Comparison of ENCODE assay signal across 8 cellular contexts in genomic region chr15:42385206-42385979, GRCh38. TPM values are rescaled to one million over a fixed set of nuclear protein-coding genes. Genes with fewer than 3 reads are reported as not detected.
DNase-seq lines count a peak whose midpoint lies in the region; ATAC-seq and TF ChIP-seq lines count a peak whose summit lies in the region.

No MANE protein-coding gene starts in this region.

- H3K79me2 ChIP-seq in fibroblast of lung (ENCODE audit: control insufficient read depth, insufficient read depth, low read length) (no peaks in the 10 kb centered on the region), parathyroid adenoma (no peaks in the 10 kb centered on the region)

- H2AFZ ChIP-seq in fibroblast of lung (ENCODE audit: low read length) (no peak overlapping the region), parathyroid adenoma (no peak overlapping the region)

- no peaks in the 10 kb centered on the region for H4K20me1 ChIP-seq in fibroblast of lung (ENCODE audit: control insufficient read depth, extremely low read depth, insufficient read depth, low read length)

- H3K4me2 ChIP-seq in fibroblast of lung (ENCODE audit: extremely low read depth, insufficient read depth, low read length), result no peak overlapping the region
- no peak overlapping the region for H3K4me2 ChIP-seq in parathyroid adenoma (ENCODE audit: low read length)

- DNase-seq in NCI-H1436 (lab: John Stamatoyannopoulos, UW) (peak; percentile 24), NCI-H1436 treated with DMSO at 0.1 percent for 48 hours (lab: John Stamatoyannopoulos, UW) (no peak), HK-2 (ENCODE audit: unreplicated experiment) (peak; percentile 14), SHP77 treated with DMSO at 0.1 percent for 48 hours (lab: John Stamatoyannopoulos, UW) (peak; percentile 30), fibroblast of lung (ENCODE audit: low read depth in 2 of 2) (peak; percentile 23 to 55), T1000 (lab: John Stamatoyannopoulos, UW) (no peak)

- H3K9ac ChIP-seq in fibroblast of lung (ENCODE audit: insufficient read depth, low read length), result no peak overlapping the region
- no peak overlapping the region for H3K9ac ChIP-seq in parathyroid adenoma

- TF ChIP-seq CTCF in fibroblast of lung (conservative IDR thresholded peaks at IDR 0.05 in 1 of 2, IDR thresholded peaks at IDR 0.05 in 1 of 2; ENCODE audit: low read depth in 1 of 2, low read length in 2 of 2) (peak; percentile 43 to 87), parathyroid adenoma (IDR thresholded peaks at IDR 0.05) (peak; percentile 20)

- H3K36me3 ChIP-seq in fibroblast of lung (ENCODE audit: control insufficient read depth, insufficient read depth, low read length) (no peaks in the 10 kb centered on the region), parathyroid adenoma (ENCODE audit: control insufficient read depth, insufficient read depth, low read length) (no peaks in the 10 kb centered on the region)

- H3K4me3 ChIP-seq in fibroblast of lung (replicated peaks in 1 of 4; ENCODE audit: control extremely low read depth in 1 of 4, insufficient read depth in 1 of 4, low read depth in 3 of 4, low read length in 4 of 4) (no peak overlapping the region), parathyroid adenoma (ENCODE audit: low read depth, low read length) (no peak overlapping the region)

- no peak overlapping the region for H3K27ac ChIP-seq in fibroblast of lung (ENCODE audit: insufficient read depth, low read length)
- H3K27ac ChIP-seq in parathyroid adenoma, result no peak overlapping the region

- H3K4me1 ChIP-seq in fibroblast of lung (ENCODE audit: control insufficient read depth, extremely low read depth, insufficient read depth, low read length), result no peaks in the 10 kb centered on the region
- H3K4me1 ChIP-seq in parathyroid adenoma, result no peaks in the 10 kb centered on the region

- H3K27me3 ChIP-seq in fibroblast of lung (ENCODE audit: control insufficient read depth, insufficient read depth, low read length) (no peaks in the 10 kb centered on the region), parathyroid adenoma (ENCODE audit: control insufficient read depth, insufficient read depth, low read length) (no peaks in the 10 kb centered on the region)

- H3K9me3 ChIP-seq in fibroblast of lung (ENCODE audit: control insufficient read depth, insufficient read depth, low read depth, low read length), result no peaks in the 10 kb centered on the region
- H3K9me3 ChIP-seq in parathyroid adenoma (ENCODE audit: control insufficient read depth, low read length), result no peaks in the 10 kb centered on the region

- no peak for ATAC-seq in GM21526 (IDR thresholded peaks at IDR 0.05; ENCODE audit: low FRiP score, unreplicated experiment)

RNA-seq across cellular contexts. Expression of gene CAPN3, which starts 26.1 kb away (rescaled TPM):
- 1.8 and 3.6 TPM in 2 replicates for total RNA-seq in fibroblast of lung
- polyA plus RNA-seq in fibroblast of lung, result 1.3 and 1.8 TPM in 2 replicates
- 0.48 and 0.80 TPM in 2 replicates for polyA plus RNA-seq in fibroblast of lung (2012)
- 3.1 TPM in 1 of 2 replicates, not detected in the other for polyA minus RNA-seq in fibroblast of lung (ENCODE audit: low replicate concordance)

Comparison
In these comparisons a context has a peak if more than half of its experiments do, and no peak if none do; other contexts are left out.
1. DNase-seq: peak in NCI-H1436 (single experiment), HK-2 (single experiment), SHP77 treated with DMSO at 0.1 percent for 48 hours (single experiment) and fibroblast of lung (2 of 2); none in NCI-H1436 treated with DMSO at 0.1 percent for 48 hours (single experiment) and T1000 (single experiment).